Comparison of ENCODE assay signal across 10 cellular contexts in the genomic region with DNA sequence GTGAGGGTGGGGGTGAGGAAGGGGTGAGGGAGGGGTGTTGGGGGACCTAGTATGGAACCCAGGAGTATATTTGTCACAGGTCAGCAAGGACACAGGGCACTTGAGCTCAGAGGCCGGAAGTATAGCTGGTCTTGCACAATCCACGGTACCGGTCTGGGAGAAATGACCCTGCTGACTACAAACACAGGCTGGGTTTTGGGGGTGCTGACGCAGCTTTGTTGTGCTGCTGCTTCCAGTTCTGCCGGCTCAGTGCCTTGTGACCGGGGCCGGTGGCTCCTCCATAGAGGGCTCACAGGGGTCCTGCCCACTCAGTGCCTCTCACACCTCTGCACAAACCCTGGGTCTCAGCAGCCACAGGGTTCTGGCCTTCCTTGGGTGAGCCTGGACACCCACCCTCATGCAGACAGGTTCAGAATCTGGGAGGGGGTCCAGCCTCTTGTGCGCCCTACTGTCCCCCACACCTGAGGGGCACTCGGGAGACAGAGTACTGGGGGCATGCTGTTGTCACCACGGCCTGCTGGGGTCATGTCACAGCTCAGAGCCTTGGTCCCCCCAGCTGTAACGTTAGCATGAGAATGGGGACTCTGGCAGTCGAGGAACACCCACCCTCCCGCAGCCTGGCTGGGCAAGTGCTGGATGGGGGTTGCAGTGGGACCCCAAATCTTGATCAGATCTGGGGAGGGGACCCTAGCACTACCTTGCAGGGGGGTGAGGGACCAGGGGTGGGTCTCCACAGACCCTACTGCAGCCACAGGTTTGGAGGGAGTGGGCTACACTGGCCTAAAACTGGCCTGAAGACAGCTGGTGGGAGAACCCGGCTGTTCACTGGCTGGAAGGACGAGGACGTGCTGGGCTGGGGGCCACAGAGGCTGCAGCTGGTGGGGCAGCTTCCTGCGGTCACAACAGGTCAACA. TPM values are rescaled to one million over a fixed set of nuclear protein-coding genes. Genes with fewer than 3 reads are reported as not detected.
A peak's percentile ranks its signal among the peaks of the same experiment; 100 is the strongest.
DNase-seq lines count a peak whose midpoint lies in the region; ATAC-seq and TF ChIP-seq lines count a peak whose summit lies in the region.
"Had no signal": no experiment of that assay in that cellular context is flagged by ENCODE, and none has a peak within 500 bp of the region (broad histone marks: within the 10 kb centered on the region; RNA-seq: fewer than 3 reads in every experiment).

No MANE protein-coding gene starts in this region.

- WGBS in suprapubic skin: 64% methylated on average over 9 of the region's 17 CpGs

- no peak for ATAC-seq in HG02938 (IDR thresholded peaks at IDR 0.05; ENCODE audit: unreplicated experiment)

- no peak overlapping the region for H3K4me3 ChIP-seq in suprapubic skin

- H3K27ac ChIP-seq in suprapubic skin: peak overlapping the region; percentile 45

- peaks cover 33% of the 10 kb centered on the region for H3K36me3 ChIP-seq in suprapubic skin

- DNase-seq in HT1080 (ENCODE audit: low read depth): peak; percentile 54
- peak; percentile 92 for DNase-seq in amniotic epithelial cell (ENCODE audit: low read depth)
- peak; percentile 51 for DNase-seq in kidney tubule cell (ENCODE audit: low spot score)
- peak; percentile 83 to 87 for DNase-seq in suprapubic skin (ENCODE audit: low spot score in 2 of 2)
- no peak for DNase-seq in NK-92 (lab: John Stamatoyannopoulos, UW; ENCODE audit: unreplicated experiment)
- no peak for DNase-seq in activated T-cell treated with anti-CD3 and anti-CD28 coated beads for 4 hours
- DNase-seq in GM10248 (ENCODE audit: extremely low spot score): no peak
- DNase-seq: activated CD4-positive, alpha-beta T cell treated with anti-CD3 and anti-CD28 coated beads, Interleukin-2, amount 10 ng/mL, durations not matched to agents 7 days and 5 days; stimulated activated CD4-positive, alpha-beta T cell treated with anti-CD3 and anti-CD28 coated beads, Interleukin-1b, Interleukin-23, amount 100 ng/mL, for 48 hours had no signal

- no peak for TF ChIP-seq EP300 in suprapubic skin (IDR thresholded peaks at IDR 0.05)

- no peak for TF ChIP-seq POLR2A in suprapubic skin (IDR thresholded peaks at IDR 0.05)

- CTCF ChIA-PET in GM10248 (lab: Yijun Ruan, JAX): interaction anchor here (16.5 kb wide), 1 partner anchor 9 kb away, joined by 174 read pairs; no protein-coding TSS in a partner anchor

- POLR2A ChIA-PET in GM10248 (lab: Yijun Ruan, JAX): interaction anchor here (0.7 kb wide), 2 partner anchors 24 to 1051 kb away, joined by 4 to 7 read pairs; no protein-coding TSS in a partner anchor

- TF ChIP-seq CTCF in suprapubic skin (IDR thresholded peaks at IDR 0.05) (no peak), GM10248 (IDR thresholded peaks at IDR 0.05; ENCODE audit: control extremely low read depth, extremely low read depth, low read depth, missing control alignments) (no peak)

- H3K9me3 ChIP-seq in suprapubic skin: no peaks in the 10 kb centered on the region

- H3K27me3 ChIP-seq in suprapubic skin: no peaks in the 10 kb centered on the region

- peaks cover 30% of the 10 kb centered on the region for H3K4me1 ChIP-seq in suprapubic skin

RNA-seq across cellular contexts. Expression of a gene that starts 17.7 kb away (rescaled TPM):
- total RNA-seq in HT1080 (2014; rRNA removed; shearing (Covaris generic)): 24.9 and 31.5 TPM in 2 replicates
- 39.3 and 44.0 TPM in 2 replicates for polyA plus RNA-seq in HT1080 (2015; cell fraction: cytosol; rRNA removed)
- polyA plus RNA-seq in HT1080 (2015; cell fraction: nucleus; rRNA removed): 10.3 and 15.9 TPM in 2 replicates
- 100 to 1,000 TPM in 3 of 4 donors, 10 to 100 TPM in 1; 88.3 to 158 (median 113) TPM for total RNA-seq in suprapubic skin

RNA-seq across cellular contexts. Expression of a gene that starts 20.3 kb away (rescaled TPM):
- total RNA-seq in HT1080 (2014; rRNA removed; shearing (Covaris generic)): 139 and 158 TPM in 2 replicates
- polyA plus RNA-seq in HT1080 (2015; cell fraction: cytosol; rRNA removed): 47.9 and 76.3 TPM in 2 replicates
- 32.2 and 51.1 TPM in 2 replicates for polyA plus RNA-seq in HT1080 (2015; cell fraction: nucleus; rRNA removed)
- 10 to 100 TPM; 43.2 to 63.6 (median 54.3) TPM for total RNA-seq in suprapubic skin

RNA-seq across cellular contexts. Expression of a gene that starts 57.8 kb away (rescaled TPM):
- total RNA-seq in HT1080 (2014; rRNA removed; shearing (Covaris generic)): not detected in 2 replicates
- polyA plus RNA-seq in HT1080 (2015; cell fraction: cytosol; rRNA removed): not detected in 2 replicates
- not detected in 2 replicates for polyA plus RNA-seq in HT1080 (2015; cell fraction: nucleus; rRNA removed)
- 1 to 10 TPM; 2.8 to 6.4 (median 5.1) TPM for total RNA-seq in suprapubic skin

Comparison
In these comparisons a context has a peak if more than half of its experiments do, and no peak if none do; other contexts are left out.
1. DNase-seq: peak in HT1080 (single experiment), amniotic epithelial cell (single experiment), kidney tubule cell (single experiment) and suprapubic skin (2 of 2); none in NK-92 (single experiment), activated T-cell treated with anti-CD3 and anti-CD28 coated beads for 4 hours (single experiment) and GM10248 (single experiment).